In the genomic region with DNA sequence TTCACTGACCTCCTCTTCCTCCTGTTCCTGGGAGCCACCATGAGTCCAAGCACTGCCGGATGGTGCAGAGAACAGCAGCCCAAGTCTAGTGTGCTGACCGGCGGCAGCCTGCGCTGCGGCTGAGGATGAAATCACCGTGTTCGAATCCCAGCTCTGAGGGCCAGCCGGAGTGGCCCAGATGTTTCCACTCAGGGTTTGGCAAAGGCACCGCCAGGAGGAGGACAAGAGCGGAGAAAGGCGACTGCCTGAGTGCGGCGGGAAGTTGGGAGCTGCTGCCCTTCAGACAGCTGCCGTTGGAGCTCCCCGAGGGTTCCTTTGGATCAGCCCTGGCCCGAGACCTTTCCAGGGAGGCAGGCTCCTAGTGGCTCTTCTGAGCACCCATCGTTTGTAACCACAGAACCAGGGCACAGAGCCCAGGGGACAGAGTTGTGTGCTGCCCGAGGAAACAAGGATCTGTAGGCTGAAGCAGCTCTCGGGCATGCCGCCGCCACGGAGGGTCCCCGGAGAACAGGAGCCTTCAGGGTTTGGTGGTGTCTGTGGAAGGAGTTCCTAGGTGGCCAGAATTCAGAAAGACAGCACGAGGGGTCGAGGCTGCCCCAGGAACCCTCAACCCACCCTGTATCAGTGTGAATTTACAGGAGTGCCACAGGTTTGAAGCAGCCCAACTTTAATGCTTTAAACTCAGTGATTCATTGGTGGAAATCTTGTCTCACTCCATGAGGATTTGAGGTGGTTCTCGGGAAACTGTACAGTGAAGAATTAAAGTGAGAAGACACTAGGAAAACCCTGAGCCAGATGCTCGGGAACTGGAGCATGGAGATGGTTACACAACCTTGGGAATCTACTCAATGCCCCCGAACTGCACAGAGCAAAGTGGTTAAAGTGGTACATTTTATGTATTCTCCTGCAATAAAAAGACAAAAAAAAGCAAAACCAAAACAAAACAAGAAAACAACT, we compare ENCODE assay signal across 16 cellular contexts.
DNase-seq lines count a peak whose midpoint lies in the region; ATAC-seq and TF ChIP-seq lines count a peak whose summit lies in the region.
"Had no signal": no experiment of that assay in that cellular context is flagged by ENCODE, and none has a peak within 500 bp of the region (broad histone marks: within the 10 kb centered on the region; RNA-seq: fewer than 3 reads in every experiment).

No MANE protein-coding gene starts in this region.

- no peaks in the 10 kb centered on the region for H3K27me3 ChIP-seq in aorta (ENCODE audit: control insufficient read depth in 1 of 2, insufficient read depth in 2 of 2, low read length in 1 of 2)
- H3K27me3 ChIP-seq: foreskin keratinocyte, right lobe of liver, tibial nerve had no signal

- DNase-seq in Right ventricle myocardium inferior (ENCODE audit: missing footprints) (peak; percentile 88), cardiac septum (ENCODE audit: low spot score) (no peak), fibroblast of villous mesenchyme (ENCODE audit: low read depth) (peak; percentile 81), aorta (peak in 1 of 2 donors; percentile 78), HCEC 1CT (no peak), A172 (ENCODE audit: low spot score) (no peak)
- DNase-seq in stimulated activated naive CD8-positive, alpha-beta T cell treated with anti-CD3 and anti-CD28 coated beads, Interleukin-15, Interleukin-2, amounts not matched to agents 100 U/mL and 50 U/mL, for 24 hours: no peak
- DNase-seq: activated naive CD8-positive, alpha-beta T cell treated with anti-CD3 and anti-CD28 coated beads for 36 hours; foreskin keratinocyte; immature natural killer cell; naive B cell; NCI-H2081; right lobe of liver had no signal

- H3K9me3 ChIP-seq in aorta (ENCODE audit: control insufficient read depth, low read length): peaks cover 4% of the 10 kb centered on the region
- H3K9me3 ChIP-seq: right lobe of liver had no signal

- peak overlapping the region in 2 of 3 experiments; percentile 29 to 61 for H3K27ac Mint-ChIP-seq in nephron
- H3K27ac Mint-ChIP-seq: immature natural killer cell had no signal

- H3K36me3 ChIP-seq in aorta (ENCODE audit: control insufficient read depth in 1 of 2, insufficient read depth in 2 of 2, low read length in 1 of 2): no peaks in the 10 kb centered on the region
- H3K36me3 ChIP-seq: right lobe of liver, tibial nerve had no signal

- WGBS in aorta, 2 donors: 83 to 89% methylated on average over 28 of the region's 28 CpGs

- TF ChIP-seq CTCF in fibroblast of villous mesenchyme (IDR thresholded peaks at IDR 0.05; ENCODE audit: insufficient read depth, low read depth, low read length) (peak; percentile 43), nephron (IDR thresholded peaks at IDR 0.05; ENCODE audit: unreplicated experiment in 3 of 3) (no peak)

- H3K9me3 Mint-ChIP-seq in nephron: peaks cover 32% of the 10 kb centered on the region

- ATAC-seq in Right ventricle myocardium inferior (peak; percentile 83), aorta (ENCODE audit: low FRiP score) (peak; percentile 74)
- ATAC-seq in stimulated activated naive CD8-positive, alpha-beta T cell treated with anti-CD3 and anti-CD28 coated beads, Interleukin-15, Interleukin-2, amounts not matched to agents 100 U/mL and 50 U/mL, for 24 hours: no peak
- ATAC-seq: foreskin keratinocyte, right lobe of liver had no signal

- H3K4me3 Mint-ChIP-seq in nephron: no peak overlapping the region
- H3K4me3 Mint-ChIP-seq: activated naive CD8-positive, alpha-beta T cell treated with anti-CD3 and anti-CD28 coated beads for 36 hours; immature natural killer cell; naive B cell had no signal

- intact Hi-C loops in Right ventricle myocardium inferior (cut with DNase I): no loop called here
- intact Hi-C loops in cardiac septum (cut with DNase I): no loop called here
- intact Hi-C loops in aorta (cut with DNase I): no loop called here

- H3K27me3 Mint-ChIP-seq in nephron (ENCODE audit: low read depth): peaks cover 10% of the 10 kb centered on the region
- H3K27me3 Mint-ChIP-seq: activated naive CD8-positive, alpha-beta T cell treated with anti-CD3 and anti-CD28 coated beads for 36 hours had no signal

- no peaks in the 10 kb centered on the region for H3K4me1 ChIP-seq in aorta (ENCODE audit: control insufficient read depth in 1 of 2, insufficient read depth in 2 of 2, low read length in 2 of 2)
- H3K4me1 ChIP-seq: foreskin keratinocyte, right lobe of liver had no signal

- H3K4me3 ChIP-seq in fibroblast of villous mesenchyme (ENCODE audit: low read depth, low read length) (no peak overlapping the region), aorta (ENCODE audit: low read length in 2 of 2) (no peak overlapping the region)
- H3K4me3 ChIP-seq: right lobe of liver, tibial nerve had no signal

- H3K36me3 Mint-ChIP-seq in nephron (ENCODE audit: low read depth): peaks cover 8% of the 10 kb centered on the region
- H3K36me3 Mint-ChIP-seq: activated naive CD8-positive, alpha-beta T cell treated with anti-CD3 and anti-CD28 coated beads for 36 hours; immature natural killer cell had no signal

- peaks cover 10% of the 10 kb centered on the region for H3K4me1 Mint-ChIP-seq in nephron
- H3K4me1 Mint-ChIP-seq: activated naive CD8-positive, alpha-beta T cell treated with anti-CD3 and anti-CD28 coated beads for 36 hours; immature natural killer cell; naive B cell had no signal

- no peak overlapping the region for H3K27ac ChIP-seq in aorta (ENCODE audit: low read depth in 1 of 2, low read length in 2 of 2)
- H3K27ac ChIP-seq: foreskin keratinocyte, right lobe of liver, VCaP had no signal

Comparison
In these comparisons a context has a peak if more than half of its experiments do, and no peak if none do; other contexts are left out.
1. DNase-seq: peak in Right ventricle myocardium inferior (single experiment) and fibroblast of villous mesenchyme (single experiment); none in cardiac septum (single experiment), stimulated activated naive CD8-positive, alpha-beta T cell treated with anti-CD3 and anti-CD28 coated beads, Interleukin-15, Interleukin-2, amounts not matched to agents 100 U/mL and 50 U/mL, for 24 hours (single experiment), HCEC 1CT (single experiment) and A172 (single experiment).